8 cellular contexts compared by ENCODE assay signal in the genomic region with DNA sequence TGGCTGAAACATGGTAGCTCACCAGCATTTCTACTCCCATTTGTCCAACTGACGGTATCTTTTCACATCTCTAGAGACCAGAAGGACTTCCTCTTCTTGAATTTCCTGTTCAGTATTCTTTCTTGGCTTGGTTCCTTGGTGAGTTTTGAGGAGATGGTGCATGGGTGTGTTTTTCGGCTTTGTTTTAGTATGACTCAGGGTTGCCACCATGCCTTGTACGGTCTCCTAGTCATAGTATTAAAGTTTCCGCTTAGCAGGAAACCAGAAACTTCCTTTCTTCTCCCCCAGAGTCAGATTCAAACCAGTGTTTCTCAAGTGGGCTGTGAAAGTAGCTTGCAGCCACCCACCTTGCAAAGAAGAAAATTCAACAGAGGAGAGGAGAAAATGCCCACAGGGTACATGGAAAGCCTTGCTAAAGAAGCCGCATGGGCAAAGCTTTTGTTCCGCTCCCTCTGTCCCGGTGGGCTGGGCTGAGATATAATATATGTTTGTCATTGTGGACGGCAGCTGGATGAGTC. TPM values are rescaled to one million over a fixed set of nuclear protein-coding genes. Genes with fewer than 3 reads are reported as not detected.
DNase-seq lines count a peak whose midpoint lies in the region; ATAC-seq, FAIRE-seq and TF ChIP-seq lines count a peak whose summit lies in the region.

No MANE protein-coding gene starts in this region.

- peak overlapping the region; percentile 81 for H3K4me2 ChIP-seq in astrocyte (ENCODE audit: low read length)

- H3K4me1 Mint-ChIP-seq in astrocyte (ENCODE audit: low read depth, unreplicated experiment), result peaks cover 37% of the 10 kb centered on the region
- peaks cover 71% of the 10 kb centered on the region for H3K4me1 Mint-ChIP-seq in mesothelial cell of epicardium

- H3K27ac ChIP-seq in astrocyte (ENCODE audit: low read depth, low read length), result peak overlapping the region; percentile 65
- no peak overlapping the region for H3K27ac ChIP-seq in ascending aorta
- H3K27ac ChIP-seq in caudate nucleus (ENCODE audit: low read depth, low read length), result no peak overlapping the region

- H3K27ac Mint-ChIP-seq in astrocyte (ENCODE audit: unreplicated experiment), result no peak overlapping the region
- peak overlapping the region; percentile 75 for H3K27ac Mint-ChIP-seq in mesothelial cell of epicardium

- peaks cover 95% of the 10 kb centered on the region for H3K79me2 ChIP-seq in astrocyte (ENCODE audit: insufficient read depth, low read length)

- no peak for FAIRE-seq in astrocyte (lab: Jason Lieb, UNC)

- H3K9me3 ChIP-seq in astrocyte (ENCODE audit: insufficient read depth, low read depth, low read length) (no peaks in the 10 kb centered on the region), ascending aorta (no peaks in the 10 kb centered on the region)

- peaks cover 29% of the 10 kb centered on the region for H3K36me3 Mint-ChIP-seq in astrocyte (ENCODE audit: low read depth, unreplicated experiment)
- peaks cover 15% of the 10 kb centered on the region for H3K36me3 Mint-ChIP-seq in mesothelial cell of epicardium

- peak overlapping the region; percentile 55 for H3K9ac ChIP-seq in astrocyte (ENCODE audit: low read length)

- H3K9me3 Mint-ChIP-seq in astrocyte (ENCODE audit: unreplicated experiment) (peaks cover 3% of the 10 kb centered on the region), mesothelial cell of epicardium (peaks cover 6% of the 10 kb centered on the region)

- peaks cover 49% of the 10 kb centered on the region for H3K4me1 ChIP-seq in astrocyte (ENCODE audit: insufficient read depth, low read length)
- peaks cover 0 to 30% of the 10 kb centered on the region in 2 donors for H3K4me1 ChIP-seq in ascending aorta

- peak; percentile 84 for ATAC-seq in GM21786 (IDR thresholded peaks at IDR 0.05; ENCODE audit: unreplicated experiment)

- peak overlapping the region; percentile 33 for H3K4me3 ChIP-seq in GM06990 (replicated peaks; ENCODE audit: low read depth, low read length)
- peak overlapping the region; percentile 39 for H3K4me3 ChIP-seq in astrocyte (ENCODE audit: insufficient read depth, low read depth, low read length)
- H3K4me3 ChIP-seq in ascending aorta, result no peak overlapping the region

- TF ChIP-seq CTCF in GM06990 (IDR thresholded peaks at IDR 0.05; ENCODE audit: insufficient read depth, low read length, poor library complexity, severe bottlenecking), result no peak
- TF ChIP-seq CTCF in astrocyte (IDR thresholded peaks at IDR 0.05; ENCODE audit: insufficient read depth, low read depth, low read length), result no peak
- no peak for TF ChIP-seq CTCF in mesothelial cell of epicardium (IDR thresholded peaks at IDR 0.05; ENCODE audit: unreplicated experiment)
- no peak for TF ChIP-seq CTCF in ascending aorta (IDR thresholded peaks at IDR 0.05)

- H3K36me3 ChIP-seq in GM06990 (ENCODE audit: control insufficient read depth, insufficient read depth, low read length) (no peaks in the 10 kb centered on the region; the same call in 1 of the 2 replicates), astrocyte (ENCODE audit: insufficient read depth, low read length) (peaks cover 4% of the 10 kb centered on the region), ascending aorta (peaks cover 0 to 4% of the 10 kb centered on the region in 2 donors)

- intact Hi-C loops in ascending aorta (cut with DNase I), result loop anchor here (10.0 kb wide), 2 partner anchors 108 to 192 kb away; a partner anchor contains a TSS

- H3K4me3 Mint-ChIP-seq in astrocyte (ENCODE audit: unreplicated experiment), result no peak overlapping the region
- H3K4me3 Mint-ChIP-seq in mesothelial cell of epicardium, result no peak overlapping the region

- H4K20me1 ChIP-seq in astrocyte (ENCODE audit: insufficient read depth, low read length), result peaks cover 86% of the 10 kb centered on the region

- DNase-seq in GM06990 (ENCODE audit: extremely low read depth, insufficient read length) (peak; percentile 77), M059J (ENCODE audit: low read depth) (peak; percentile 96), astrocyte (ENCODE audit: low read depth) (peak; percentile 87), mesothelial cell of epicardium (ENCODE audit: low spot score in 2 of 2, unreplicated experiment in 2 of 2) (no peak), ascending aorta (ENCODE audit: low spot score in 2 of 2) (no peak), caudate nucleus (lab: John Stamatoyannopoulos, UW) (no peak), HK-2 (ENCODE audit: unreplicated experiment) (no peak)

- H3K27me3 Mint-ChIP-seq in astrocyte (ENCODE audit: low read depth, unreplicated experiment) (no peaks in the 10 kb centered on the region), mesothelial cell of epicardium (ENCODE audit: low read depth) (no peaks in the 10 kb centered on the region)

- H3K27me3 ChIP-seq in GM06990 (replicated peaks; ENCODE audit: control insufficient read depth, insufficient read depth, low read length), result no peaks in the 10 kb centered on the region
- no peaks in the 10 kb centered on the region for H3K27me3 ChIP-seq in astrocyte (ENCODE audit: insufficient read depth, low read length)
- H3K27me3 ChIP-seq in ascending aorta, result no peaks in the 10 kb centered on the region

- H2AFZ ChIP-seq in astrocyte (ENCODE audit: low read depth, low read length), result no peak overlapping the region

RNA-seq across cellular contexts. Expression of a gene that starts 5.7 kb away (rescaled TPM):
- total RNA-seq in M059J (2014; rRNA removed; shearing (Covaris generic)), result 282 and 343 TPM in 2 replicates
- total RNA-seq in astrocyte (436 and 448 TPM in 2 replicates), mesothelial cell of epicardium (244 to 260 TPM (median 248 TPM) in 3 replicates), ascending aorta (262 TPM)

RNA-seq across cellular contexts. Expression of a gene that starts 55.1 kb away (rescaled TPM):
- 0.86 and 2.6 TPM in 2 replicates for total RNA-seq in M059J (2014; rRNA removed; shearing (Covaris generic))
- total RNA-seq in astrocyte (0.30 TPM in 1 of 2 replicates, not detected in the other), mesothelial cell of epicardium (0.60 to 1.3 TPM (median 1.2 TPM) in 3 replicates), ascending aorta (1.3 TPM)

Comparison
In these comparisons a context has a peak if more than half of its experiments do, and no peak if none do; other contexts are left out.
1. DNase-seq: peak in GM06990 (single experiment), M059J (single experiment) and astrocyte (single experiment); none in mesothelial cell of epicardium (0 of 2), ascending aorta (0 of 2), caudate nucleus (0 of 61) and HK-2 (single experiment).
2. H3K4me3 ChIP-seq: peak in GM06990 (single experiment) and astrocyte (single experiment); none in ascending aorta (0 of 2).